ENCODE assay signal across 8 cellular contexts in the genomic region with DNA sequence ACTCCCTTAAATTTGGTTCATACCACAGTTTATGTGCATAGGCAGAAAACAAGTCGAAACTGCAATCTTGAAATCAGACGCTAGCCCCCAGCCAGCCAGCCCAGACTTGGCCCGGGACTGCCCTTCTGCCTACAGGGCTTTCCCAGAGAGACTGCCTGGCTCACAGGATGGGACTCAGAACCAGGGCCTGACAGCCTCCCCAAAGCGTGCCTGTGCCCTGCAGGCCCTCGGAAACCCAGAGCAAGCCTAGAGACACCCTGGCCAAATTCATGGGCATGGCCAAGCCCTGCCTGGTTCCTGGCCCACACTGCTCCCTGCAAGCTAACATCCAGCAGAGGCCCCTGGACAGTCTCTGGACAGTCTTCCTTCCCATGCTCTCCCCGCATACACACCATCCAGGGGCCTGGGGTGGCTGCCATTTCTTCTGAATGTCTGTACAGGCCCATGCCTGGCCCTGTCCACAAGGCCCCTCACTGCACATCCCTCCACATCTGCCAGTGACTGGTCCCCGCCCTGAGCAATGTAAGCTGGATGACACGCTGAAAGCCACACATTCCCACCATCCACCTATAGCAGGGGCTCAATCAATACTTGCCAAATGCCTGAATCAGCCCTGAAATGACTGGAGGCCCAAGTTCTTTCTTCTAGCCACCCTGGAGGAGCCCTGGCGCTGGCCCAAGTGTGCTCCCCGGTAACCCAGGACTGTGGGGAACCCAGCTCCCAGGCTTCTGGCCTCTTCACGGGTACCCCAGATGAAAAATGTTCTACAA.
DNase-seq lines count a peak whose midpoint lies in the region; ATAC-seq and TF ChIP-seq lines count a peak whose summit lies in the region.

No MANE protein-coding gene starts in this region.

- H3K27ac Mint-ChIP-seq in nephron: peak overlapping the region; percentile 86 to 95 (median 91)

- peak; percentile 16 for ATAC-seq in HG02642 (IDR thresholded peaks at IDR 0.05; ENCODE audit: poor library complexity, unreplicated experiment)

- no peaks in the 10 kb centered on the region for H3K9me3 Mint-ChIP-seq in nephron

- H3K4me3 Mint-ChIP-seq in nephron: no peak overlapping the region

- peaks cover 84% of the 10 kb centered on the region for H3K4me1 Mint-ChIP-seq in nephron

- TF ChIP-seq CTCF in AG10803 (conservative IDR thresholded peaks at IDR 0.05; ENCODE audit: low read length) (no peak), nephron (IDR thresholded peaks at IDR 0.05; ENCODE audit: unreplicated experiment in 3 of 3) (no peak)

- peak; percentile 21 for DNase-seq in AG10803 (ENCODE audit: low read depth)
- DNase-seq in OCI-M2 (lab: John Stamatoyannopoulos, UW; ENCODE audit: unreplicated experiment): no peak
- DNase-seq in HuH-7 (ENCODE audit: low spot score): no peak
- no peak for DNase-seq in EL
- DNase-seq in GM03348 (ENCODE audit: low spot score): no peak

- H3K27me3 Mint-ChIP-seq in nephron (ENCODE audit: low read depth): no peaks in the 10 kb centered on the region

- peaks cover 12% of the 10 kb centered on the region for H3K36me3 Mint-ChIP-seq in nephron (ENCODE audit: low read depth)

- H3K4me3 ChIP-seq in AG10803 (ENCODE audit: low read length): no peak overlapping the region

- H3K27ac ChIP-seq in angular gyrus (ENCODE audit: low read depth, low read length): peak overlapping the region; percentile 74
